8 cellular contexts compared by ENCODE assay signal in genomic region chr14:73789996-73790581, GRCh38.
DNase-seq lines count a peak whose midpoint lies in the region; ATAC-seq and TF ChIP-seq lines count a peak whose summit lies in the region.

No MANE protein-coding gene starts in this region.

- intact Hi-C loops in ovary (cut with DNase I), result loop anchor here in 2 of 4 donors (5.0 kb wide), 2 partner anchors 33 to 38 kb away; no protein-coding TSS in a partner anchor

- H3K27ac Mint-ChIP-seq in T-cell, result peak overlapping the region; percentile 61 to 65

- POLR2A ChIA-PET in T-cell (lab: Charles Lee), result no interaction called here

- TF ChIP-seq CTCF in fibroblast of villous mesenchyme (IDR thresholded peaks at IDR 0.05; ENCODE audit: insufficient read depth, low read depth, low read length) (no peak), ovary (IDR thresholded peaks at IDR 0.05) (peak in 1 of 3 donors; percentile 22)

- DNase-seq in AG20443 (ENCODE audit: low spot score) (peak; percentile 89), T-cell (no peak), fibroblast of villous mesenchyme (ENCODE audit: low read depth) (peak; percentile 97), ovary (peak; percentile 68 to 83 (median 76)), NCI-H2171 treated with DMSO at 0.1 percent for 48 hours (lab: John Stamatoyannopoulos, UW) (no peak), OCI-M2 (lab: John Stamatoyannopoulos, UW; ENCODE audit: unreplicated experiment) (no peak), NCI-H2171 (lab: John Stamatoyannopoulos, UW) (no peak), NCI-H345 (lab: John Stamatoyannopoulos, UW) (no peak)

- no peak overlapping the region for H3K4me3 Mint-ChIP-seq in T-cell

- H3K4me3 ChIP-seq in fibroblast of villous mesenchyme (ENCODE audit: low read depth, low read length) (no peak overlapping the region), ovary (no peak overlapping the region)

- CTCF ChIA-PET in T-cell (lab: Charles Lee), result no interaction called here

- no peaks in the 10 kb centered on the region for H3K27me3 Mint-ChIP-seq in T-cell

- peaks cover 18% of the 10 kb centered on the region for H3K4me1 ChIP-seq in ovary (ENCODE audit: insufficient read depth)

- H3K36me3 Mint-ChIP-seq in T-cell, result no peaks in the 10 kb centered on the region

- 3 to 5% (median 4%) methylated on average over 10 of the region's 10 CpGs for WGBS in ovary, 3 donors

- H3K9me3 ChIP-seq in ovary, result no peaks in the 10 kb centered on the region

- H3K36me3 ChIP-seq in ovary, result no peaks in the 10 kb centered on the region

- peak; percentile 32 for TF ChIP-seq EP300 in ovary (IDR thresholded peaks at IDR 0.05)

- H3K9me3 Mint-ChIP-seq in T-cell, result no peaks in the 10 kb centered on the region

- no peak for ATAC-seq in T-cell (replicated peaks in 1 of 4)

- H3K27ac ChIP-seq in ovary, result peak overlapping the region; percentile 86 to 99

- TF ChIP-seq POLR2A in ovary (IDR thresholded peaks at IDR 0.05), result peak; percentile 58

- peaks cover 31 to 40% (median 40%) of the 10 kb centered on the region in 3 donors for H3K4me1 Mint-ChIP-seq in T-cell

- H3K27me3 ChIP-seq in ovary, result no peaks in the 10 kb centered on the region

Comparison
In these comparisons a context has a peak if more than half of its experiments do, and no peak if none do; other contexts are left out.
1. DNase-seq: peak in AG20443 (single experiment), fibroblast of villous mesenchyme (single experiment) and ovary (5 of 5); none in T-cell (0 of 34), NCI-H2171 treated with DMSO at 0.1 percent for 48 hours (single experiment), OCI-M2 (single experiment), NCI-H2171 (single experiment) and NCI-H345 (single experiment).